1 cellular context compared by ENCODE assay signal in the genomic region with DNA sequence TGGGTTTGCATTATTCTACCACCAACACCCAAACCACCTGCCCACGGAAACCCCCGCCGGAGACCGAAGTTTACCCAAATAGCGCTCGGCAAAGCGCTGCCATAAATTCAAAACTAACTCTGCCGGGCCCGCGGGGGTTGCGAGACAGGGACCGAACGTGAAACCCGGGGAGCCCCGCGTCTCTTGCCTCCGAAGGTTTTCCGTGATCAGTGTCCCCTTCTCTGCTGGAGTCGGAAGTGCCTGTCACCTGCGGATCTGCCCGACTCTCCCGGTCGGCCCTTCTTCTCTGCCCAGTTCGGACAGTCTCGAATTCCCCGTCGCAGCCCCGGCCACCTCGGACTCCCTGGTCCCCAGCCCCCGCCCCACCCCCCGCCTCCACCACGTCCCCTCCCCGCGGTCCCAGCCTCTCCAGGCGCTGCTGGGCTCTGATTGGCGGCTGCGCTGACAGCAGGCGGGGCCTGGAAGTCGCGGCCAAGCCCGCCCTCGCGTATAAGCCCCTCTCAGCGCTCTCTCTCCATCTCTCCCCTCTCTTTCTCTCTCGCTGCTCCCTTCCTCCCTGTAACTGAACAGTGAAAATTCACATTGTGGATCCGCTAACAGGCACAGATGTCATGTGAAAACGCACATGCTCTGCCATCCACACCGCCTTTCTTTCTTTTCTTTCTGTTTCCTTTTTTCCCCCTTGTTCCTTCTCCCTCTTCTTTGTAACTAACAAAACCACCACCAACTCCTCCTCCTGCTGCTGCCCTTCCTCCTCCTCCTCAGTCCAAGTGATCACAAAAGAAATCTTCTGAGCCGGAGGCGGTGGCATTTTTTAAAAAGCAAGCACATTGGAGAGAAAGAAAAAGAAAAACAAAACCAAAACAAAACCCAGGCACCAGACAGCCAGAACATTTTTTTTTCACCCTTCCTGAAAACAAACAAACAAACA.
A peak's percentile ranks its signal among the peaks of the same experiment; 100 is the strongest.
TF ChIP-seq lines count a peak whose summit lies in the region.

TSS of gene RORB (plus strand) at position 517 of the 931 bp plus-strand sequence. CDS start 642 bp downstream, outside the sequence.

TF ChIP-seq in HEK293, 187 proteins besides CTCF, POLR2A, EP300 and RAD21:
- TF ChIP-seq, protein P1, sequence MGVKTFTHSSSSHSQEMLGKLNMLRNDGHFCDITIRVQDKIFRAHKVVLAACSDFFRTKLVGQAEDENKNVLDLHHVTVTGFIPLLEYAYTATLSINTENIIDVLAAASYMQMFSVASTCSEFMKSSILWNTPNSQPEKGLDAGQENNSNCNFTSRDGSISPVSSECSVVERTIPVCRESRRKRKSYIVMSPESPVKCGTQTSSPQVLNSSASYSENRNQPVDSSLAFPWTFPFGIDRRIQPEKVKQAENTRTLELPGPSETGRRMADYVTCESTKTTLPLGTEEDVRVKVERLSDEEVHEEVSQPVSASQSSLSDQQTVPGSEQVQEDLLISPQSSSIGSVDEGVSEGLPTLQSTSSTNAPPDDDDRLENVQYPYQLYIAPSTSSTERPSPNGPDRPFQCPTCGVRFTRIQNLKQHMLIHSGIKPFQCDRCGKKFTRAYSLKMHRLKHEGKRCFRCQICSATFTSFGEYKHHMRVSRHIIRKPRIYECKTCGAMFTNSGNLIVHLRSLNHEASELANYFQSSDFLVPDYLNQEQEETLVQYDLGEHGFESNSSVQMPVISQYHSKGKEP (tag by site-specific recombination; IDR thresholded peaks at IDR 0.05): no peak
- no peak for TF ChIP-seq ZNF157 (tag by site-specific recombination; IDR thresholded peaks at IDR 0.05)
- no peak for TF ChIP-seq ZNF473 (tag by site-specific recombination; IDR thresholded peaks at IDR 0.05)
- TF ChIP-seq GLIS2 (tag by site-specific recombination; IDR thresholded peaks at IDR 0.05): no peak
- TF ChIP-seq ZNF768 (tag by site-specific recombination; IDR thresholded peaks at IDR 0.05): no peak
- peak; percentile 51 for TF ChIP-seq ZBTB17 (tag by site-specific recombination; IDR thresholded peaks at IDR 0.05)
- TF ChIP-seq PRDM1 (tag by site-specific recombination; IDR thresholded peaks at IDR 0.05): peak; percentile 55
- TF ChIP-seq SP3 (tag by site-specific recombination; IDR thresholded peaks at IDR 0.05): peak; percentile 70
- no peak for TF ChIP-seq ZNF404 (tag by site-specific recombination; IDR thresholded peaks at IDR 0.05)
- TF ChIP-seq ZNF366 (tag by site-specific recombination; conservative IDR thresholded peaks at IDR 0.05): peak; percentile 89
- TF ChIP-seq ZNF19 (tag by site-specific recombination; IDR thresholded peaks at IDR 0.05; ENCODE audit: low read depth): no peak
- TF ChIP-seq ZNF211 (tag by site-specific recombination; IDR thresholded peaks at IDR 0.05; ENCODE audit: low read depth): no peak
- TF ChIP-seq ZNF221 (tag by site-specific recombination; IDR thresholded peaks at IDR 0.05; ENCODE audit: borderline replicate concordance): no peak
- TF ChIP-seq ZBTB8A (tag by site-specific recombination; IDR thresholded peaks at IDR 0.05): no peak
- TF ChIP-seq ZNF645 (tag by site-specific recombination; IDR thresholded peaks at IDR 0.05): no peak
- no peak for TF ChIP-seq ZSCAN30 (tag by site-specific recombination; IDR thresholded peaks at IDR 0.05)
- TF ChIP-seq SP2 (tag by site-specific recombination; IDR thresholded peaks at IDR 0.05): peak; percentile 53
- peak; percentile 83 for TF ChIP-seq ZNF335 (tag by site-specific recombination; conservative IDR thresholded peaks at IDR 0.05)
- no peak for TF ChIP-seq ZNF132 (tag by site-specific recombination; IDR thresholded peaks at IDR 0.05; ENCODE audit: borderline replicate concordance)
